ENCODE assay signal across 20 cellular contexts in genomic region chr4:137430171-137430570, GRCh38.
DNase-seq lines count a peak whose midpoint lies in the region; ATAC-seq, FAIRE-seq and TF ChIP-seq lines count a peak whose summit lies in the region.
"Had no signal": no experiment of that assay in that cellular context is flagged by ENCODE, and none has a peak within 500 bp of the region (broad histone marks: within the 10 kb centered on the region; RNA-seq: fewer than 3 reads in every experiment).

No MANE protein-coding gene starts in this region.

- H3K9me3 ChIP-seq in OCI-LY3 (ENCODE audit: insufficient read depth, low read length) = no peaks in the 10 kb centered on the region
- no peaks in the 10 kb centered on the region for H3K9me3 ChIP-seq in smooth muscle cell (replicated peaks; ENCODE audit: low read depth)
- H3K9me3 ChIP-seq in psoas muscle = no peaks in the 10 kb centered on the region
- H3K9me3 ChIP-seq in kidney (ENCODE audit: control insufficient read depth in 1 of 2, low read length in 2 of 2) = no peaks in the 10 kb centered on the region
- H3K9me3 ChIP-seq: BLaER1 treated with 17β-estradiol and CSF1 and Interleukin-3, amounts not matched to agents 10 nM and 100 nM had no signal

- H3K79me2 ChIP-seq in OCI-LY3 (ENCODE audit: low read length) = no peaks in the 10 kb centered on the region
- H3K79me2 ChIP-seq in smooth muscle cell (ENCODE audit: low read depth) = no peaks in the 10 kb centered on the region

- H3K4me2 ChIP-seq in OCI-LY3 (ENCODE audit: low read length) = 0 out of 2 replicates have a peak overlapping the region, but pooled peaks have one; percentile 1
- no peak overlapping the region for H3K4me2 ChIP-seq in smooth muscle cell
- H3K4me2 ChIP-seq: BLaER1 treated with 17β-estradiol and CSF1 and Interleukin-3, amounts not matched to agents 10 nM and 100 nM had no signal

- no peak for ATAC-seq in psoas muscle
- ATAC-seq: CD8-positive, alpha-beta T cell; HCT116 had no signal

- WGBS in smooth muscle cell (ENCODE audit: low lambda C conversion rate) = 81% methylated on average over 4 of the region's 4 CpGs
- WGBS in psoas muscle, 3 donors = 86 to 89% (median 88%) methylated on average over 4 of the region's 4 CpGs

- no peak for TF ChIP-seq CTCF in OCI-LY3 (IDR thresholded peaks at IDR 0.05; ENCODE audit: low read depth, low read length)
- TF ChIP-seq CTCF in fibroblast of villous mesenchyme (IDR thresholded peaks at IDR 0.05; ENCODE audit: insufficient read depth, low read depth, low read length) = no peak
- TF ChIP-seq CTCF in smooth muscle cell (IDR thresholded peaks at IDR 0.05; ENCODE audit: borderline replicate concordance, insufficient read depth, poor library complexity, severe bottlenecking) = no peak
- no peak for TF ChIP-seq CTCF in psoas muscle (IDR thresholded peaks at IDR 0.05)
- TF ChIP-seq CTCF in kidney (IDR thresholded peaks at IDR 0.05; ENCODE audit: borderline replicate concordance, extremely low read depth, insufficient read depth) = no peak

- DNase-seq in amniotic epithelial cell (ENCODE audit: low read depth) = peak; percentile 29
- DNase-seq in fibroblast of villous mesenchyme (ENCODE audit: low read depth) = peak; percentile 9
- DNase-seq in smooth muscle cell (lab: John Stamatoyannopoulos, UW; ENCODE audit: unreplicated experiment) = no peak
- no peak for DNase-seq in psoas muscle
- DNase-seq in kidney = no peak
- no peak for DNase-seq in midbrain (lab: John Stamatoyannopoulos, UW)
- no peak for DNase-seq in KG1 (lab: John Stamatoyannopoulos, UW)
- DNase-seq: Calu3; CD8-positive, alpha-beta T cell; DMS79 treated with DMSO at 0.1 percent for 48 hours; EL; GOT3; H7; HFFc6; IMR-90 had no signal

- intact Hi-C loops in psoas muscle (cut with DNase I) = no loop called here
- intact Hi-C loops in kidney (cut with DNase I) = no loop called here

- H3K27me3 ChIP-seq in OCI-LY3 (ENCODE audit: low read depth, low read length) (no peaks in the 10 kb centered on the region), smooth muscle cell (ENCODE audit: low read depth) (no peaks in the 10 kb centered on the region), psoas muscle (ENCODE audit: insufficient read depth in 3 of 3, low read length in 2 of 3) (no peaks in the 10 kb centered on the region)
- H3K27me3 ChIP-seq: BLaER1 treated with 17β-estradiol and CSF1 and Interleukin-3, amounts not matched to agents 10 nM and 100 nM had no signal

- H3K4me1 ChIP-seq in OCI-LY3 (ENCODE audit: low read length) = peaks cover 8% of the 10 kb centered on the region
- H3K4me1 ChIP-seq in smooth muscle cell (ENCODE audit: low read depth) = no peaks in the 10 kb centered on the region
- H3K4me1 ChIP-seq in psoas muscle = no peaks in the 10 kb centered on the region
- H3K4me1 ChIP-seq in kidney (ENCODE audit: control insufficient read depth in 1 of 2, insufficient read depth in 1 of 2, low read depth in 1 of 2, low read length in 2 of 2) = no peaks in the 10 kb centered on the region
- H3K4me1 ChIP-seq: BLaER1 treated with 17β-estradiol and CSF1 and Interleukin-3, amounts not matched to agents 10 nM and 100 nM had no signal

- H4K20me1 ChIP-seq in OCI-LY3 (ENCODE audit: insufficient read depth, low read length) (no peaks in the 10 kb centered on the region), smooth muscle cell (ENCODE audit: low read depth) (no peaks in the 10 kb centered on the region)
- H4K20me1 ChIP-seq: BLaER1 treated with 17β-estradiol and CSF1 and Interleukin-3, amounts not matched to agents 10 nM and 100 nM had no signal

- H3K9ac ChIP-seq in OCI-LY3 (ENCODE audit: low read length) = no peak overlapping the region
- H3K9ac ChIP-seq in smooth muscle cell (ENCODE audit: low read depth) = no peak overlapping the region
- no peak overlapping the region for H3K9ac ChIP-seq in kidney (ENCODE audit: low read length in 2 of 2)
- H3K9ac ChIP-seq: BLaER1 treated with 17β-estradiol and CSF1 and Interleukin-3, amounts not matched to agents 10 nM and 100 nM had no signal

- H3K27ac ChIP-seq in OCI-LY3 (ENCODE audit: low read length) (no peak overlapping the region), smooth muscle cell (ENCODE audit: low read depth) (no peak overlapping the region), psoas muscle (no peak overlapping the region), kidney (ENCODE audit: low read depth in 2 of 2, low read length in 2 of 2) (no peak overlapping the region)
- H3K27ac ChIP-seq: BLaER1 treated with 17β-estradiol and CSF1 and Interleukin-3, amounts not matched to agents 10 nM and 100 nM had no signal

- H3F3A ChIP-seq in smooth muscle cell (ENCODE audit: low read depth) = no peaks in the 10 kb centered on the region

- no peak for FAIRE-seq in kidney (lab: Jason Lieb, UNC)
- FAIRE-seq: GM12891, HTR-8/SVneo had no signal

- H2AFZ ChIP-seq in OCI-LY3 (ENCODE audit: low read depth, low read length) (peak overlapping the region; percentile 82), smooth muscle cell (ENCODE audit: low read depth) (peak overlapping the region; percentile 30)

- H3K4me3 ChIP-seq in OCI-LY3 (ENCODE audit: low read length) (no peak overlapping the region), fibroblast of villous mesenchyme (ENCODE audit: low read depth, low read length) (no peak overlapping the region), smooth muscle cell (no peak overlapping the region), psoas muscle (no peak overlapping the region), kidney (ENCODE audit: low read length in 2 of 2) (no peak overlapping the region)
- H3K4me3 ChIP-seq: BLaER1 treated with 17β-estradiol and CSF1 and Interleukin-3, amounts not matched to agents 10 nM and 100 nM had no signal

- no peaks in the 10 kb centered on the region for H3K36me3 ChIP-seq in OCI-LY3 (replicated peaks; ENCODE audit: low read depth, low read length)
- H3K36me3 ChIP-seq in smooth muscle cell (ENCODE audit: low read depth) = no peaks in the 10 kb centered on the region
- H3K36me3 ChIP-seq in psoas muscle (ENCODE audit: insufficient read depth in 1 of 2, low read depth in 1 of 2) = no peaks in the 10 kb centered on the region
- H3K36me3 ChIP-seq in kidney (ENCODE audit: control insufficient read depth in 1 of 2, insufficient read depth in 2 of 2, low read length in 2 of 2) = no peaks in the 10 kb centered on the region
- H3K36me3 ChIP-seq: BLaER1 treated with 17β-estradiol and CSF1 and Interleukin-3, amounts not matched to agents 10 nM and 100 nM had no signal

Comparison
In these comparisons a context has a peak if more than half of its experiments do, and no peak if none do; other contexts are left out.
1. DNase-seq: peak in amniotic epithelial cell (single experiment) and fibroblast of villous mesenchyme (single experiment); none in smooth muscle cell (single experiment), psoas muscle (0 of 2), kidney (single experiment), midbrain (single experiment) and KG1 (single experiment).